Comparison of ENCODE assay signal across 16 cellular contexts in the genomic region with DNA sequence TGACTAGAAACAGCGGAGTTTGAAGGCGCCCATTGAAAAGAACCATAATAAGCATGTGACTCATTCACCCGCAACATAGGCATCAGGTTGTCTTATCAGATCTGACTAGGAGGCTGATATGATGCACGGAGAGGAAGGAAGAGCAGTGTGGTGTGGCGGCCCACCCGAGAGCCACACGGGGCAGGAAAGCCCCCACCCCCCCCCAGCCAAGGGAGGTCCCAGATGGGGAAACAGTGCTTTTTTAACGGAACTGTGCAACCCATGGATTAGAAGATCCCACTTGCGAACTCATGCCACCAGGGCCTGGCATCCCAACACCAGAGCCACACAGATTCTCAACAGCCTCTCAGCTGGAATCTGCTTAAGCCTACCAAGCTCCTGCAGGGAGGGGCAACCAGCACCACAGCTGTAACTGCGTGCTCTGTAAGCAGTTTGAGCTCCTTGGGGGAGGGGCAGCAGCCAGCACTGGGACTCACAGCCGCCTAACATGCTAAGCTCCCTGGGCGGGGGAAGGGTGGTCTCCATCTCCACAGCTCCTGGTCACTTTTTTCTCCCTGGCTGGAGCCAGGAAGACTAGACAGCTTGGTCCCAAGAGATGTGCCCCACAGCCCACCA.
DNase-seq lines count a peak whose midpoint lies in the region; ATAC-seq, FAIRE-seq and TF ChIP-seq lines count a peak whose summit lies in the region.
"Had no signal": no experiment of that assay in that cellular context is flagged by ENCODE, and none has a peak within 500 bp of the region (broad histone marks: within the 10 kb centered on the region; RNA-seq: fewer than 3 reads in every experiment).

No MANE protein-coding gene starts in this region.

- H3K27ac Mint-ChIP-seq in nephron progenitor cell, result no peak overlapping the region
- H3K27ac Mint-ChIP-seq: activated naive CD4-positive, alpha-beta T cell treated with anti-CD3 and anti-CD28 coated beads, Interleukin-2, amount 50 U/mL, for 72 hours; brain had no signal

- H4K20me1 ChIP-seq in H1 (replicated peaks in 1 of 2; ENCODE audit: control insufficient read depth in 1 of 2, insufficient read depth in 2 of 2, low read length in 2 of 2), result no peaks in the 10 kb centered on the region

- peaks cover 36% of the 10 kb centered on the region for H3K9me3 Mint-ChIP-seq in nephron progenitor cell

- H3K18ac ChIP-seq in H1 (ENCODE audit: extremely low read depth, low read length), result peak overlapping the region; percentile 32; the same call in 1 of the 2 replicates

- no peak overlapping the region for H2BK20ac ChIP-seq in H1 (ENCODE audit: low read length)

- TF ChIP-seq RAD21 in H1 (IDR thresholded peaks at IDR 0.05 in 1 of 2, conservative IDR thresholded peaks at IDR 0.05 in 1 of 2; ENCODE audit: low read depth in 2 of 2, low read length in 2 of 2), result peak; percentile 8 to 24; a peak in 3 of 4 replicates

- no peak overlapping the region for H3K9ac ChIP-seq in H1 (replicated peaks in 1 of 4; ENCODE audit: extremely low read depth in 1 of 4, low read depth in 3 of 4, low read length in 3 of 4)

- no peak overlapping the region for H3K23ac ChIP-seq in H1 (ENCODE audit: insufficient read length)

- POLR2A ChIA-PET in H1 (lab: Charles Lee; ENCODE audit: partially characterized antibody), result no interaction called here

- no peaks in the 10 kb centered on the region for H3K23me2 ChIP-seq in H1 (ENCODE audit: low read depth, low read length)

- no peak for TF ChIP-seq CTCF in H1 (IDR thresholded peaks at IDR 0.05; ENCODE audit: control extremely low read depth in 1 of 3, insufficient read depth in 1 of 3, low read depth in 1 of 3, low read length in 3 of 3)
- no peak for TF ChIP-seq CTCF in nephron progenitor cell (IDR thresholded peaks at IDR 0.05)

- H3K27me3 ChIP-seq in H1 (replicated peaks in 1 of 4; ENCODE audit: control insufficient read depth in 3 of 4, extremely low read depth in 1 of 4, insufficient read depth in 3 of 4, low read length in 3 of 4), result no peaks in the 10 kb centered on the region
- H3K27me3 ChIP-seq: thyroid gland had no signal

- H2BK5ac ChIP-seq in H1 (ENCODE audit: low read depth, low read length), result no peak overlapping the region

- no peaks in the 10 kb centered on the region for H3K9me3 ChIP-seq in H1 (ENCODE audit: insufficient read depth in 2 of 2, low read depth in 1 of 2, low read length in 1 of 2)
- H3K9me3 ChIP-seq: thyroid gland had no signal

- H3K4me3 Mint-ChIP-seq in nephron progenitor cell, result no peak overlapping the region
- H3K4me3 Mint-ChIP-seq: brain had no signal

- 75% methylated on average over 7 of the region's 12 CpGs; no CpG with 5 or more reads in 1 of the 2 experiments for WGBS in H1 (ENCODE audit: extremely low coverage in 1 of 2, insufficient coverage in 1 of 2, insufficient read length in 1 of 2, insufficient replicate concordance in 2 of 2, low coverage in 1 of 2, low lambda C conversion rate in 2 of 2, missing lambda C conversion rate in 1 of 2), 2 experiments

- H3K4me1 ChIP-seq in H1 (replicated peaks in 1 of 4; ENCODE audit: control insufficient read depth in 3 of 4, insufficient read depth in 4 of 4, low read length in 3 of 4), result peaks cover 1 to 8% (median 6%) of the 10 kb centered on the region in 4 experiments; a peak in 5 of 7 replicates
- H3K4me1 ChIP-seq: thyroid gland had no signal

- H3K14ac ChIP-seq in H1 (ENCODE audit: insufficient read length), result no peak overlapping the region

- H2BK15ac ChIP-seq in H1 (ENCODE audit: low read length), result no peak overlapping the region

- H3K79me1 ChIP-seq in H1 (ENCODE audit: low read depth, low read length), result no peaks in the 10 kb centered on the region

- peak overlapping the region; percentile 75; the same call in 1 of the 2 replicates for H2BK12ac ChIP-seq in H1 (ENCODE audit: low read depth, low read length)

- no peak for ATAC-seq in HG02610 (IDR thresholded peaks at IDR 0.05; ENCODE audit: unreplicated experiment)
- ATAC-seq: activated naive CD4-positive, alpha-beta T cell treated with anti-CD3 and anti-CD28 coated beads, Interleukin-2, amount 50 U/mL, for 72 hours had no signal

- H3K56ac ChIP-seq in H1 (replicated peaks; ENCODE audit: insufficient read length, low read depth, low read length), result no peak overlapping the region

- TF ChIP-seq POLR2A in H1 (IDR thresholded peaks at IDR 0.05; ENCODE audit: control extremely low read depth in 1 of 2, low read depth in 2 of 2, low read length in 2 of 2), result no peak

- H3K4me3 ChIP-seq in H1 (ENCODE audit: extremely low read depth in 1 of 4, insufficient read depth in 2 of 4, low read depth in 3 of 4, low read length in 4 of 4), result no peak overlapping the region; a peak in 1 of 8 replicates
- H3K4me3 ChIP-seq: thyroid gland had no signal

- no peak overlapping the region for H2BK120ac ChIP-seq in H1 (replicated peaks; ENCODE audit: low read depth, low read length)

- FAIRE-seq in H1 (lab: Jason Lieb, UNC), result no peak
- FAIRE-seq: small intestine had no signal

- peak overlapping the region; percentile 58; the same call in 1 of the 2 replicates for H2AFZ ChIP-seq in H1 (ENCODE audit: low read length)

- peak overlapping the region in 1 of 2 experiments; percentile 41; a peak in 2 of 4 replicates for H3K4me2 ChIP-seq in H1 (ENCODE audit: insufficient read depth in 1 of 2, low read depth in 2 of 2, low read length in 2 of 2)

- H3K4ac ChIP-seq in H1 (replicated peaks; ENCODE audit: insufficient read length, low read depth, low read length), result no peak overlapping the region

- CTCF ChIA-PET in H1 (lab: Charles Lee; ENCODE audit: partially characterized antibody), result no interaction called here

- H2AK5ac ChIP-seq in H1 (ENCODE audit: low read depth, low read length), result no peak overlapping the region

- no peak overlapping the region for H3K27ac ChIP-seq in H1 (ENCODE audit: low read depth, low read length)
- H3K27ac ChIP-seq: thyroid gland had no signal

- no peak; a peak in 1 of 3 replicates for TF ChIP-seq EP300 in H1 (IDR thresholded peaks at IDR 0.05; ENCODE audit: borderline replicate concordance in 1 of 2, low read depth in 2 of 2, low read length in 2 of 2)

- peaks cover 10% of the 10 kb centered on the region for H3K4me1 Mint-ChIP-seq in nephron progenitor cell
- H3K4me1 Mint-ChIP-seq: brain had no signal

- no peaks in the 10 kb centered on the region for H3K79me2 ChIP-seq in H1 (ENCODE audit: control insufficient read depth in 1 of 2, insufficient read depth in 2 of 2, low read length in 2 of 2)

- no peaks in the 10 kb centered on the region for H3K27me3 Mint-ChIP-seq in nephron progenitor cell (ENCODE audit: low read depth, poor library complexity)

- H4K5ac ChIP-seq in H1 (ENCODE audit: insufficient read length, low read depth, low read length), result no peak overlapping the region

- no peak overlapping the region for H4K91ac ChIP-seq in H1 (replicated peaks; ENCODE audit: insufficient read length, low read length)

- no peaks in the 10 kb centered on the region for H3K36me3 ChIP-seq in H1 (ENCODE audit: control insufficient read depth in 2 of 4, insufficient read depth in 4 of 4, low read length in 3 of 4)
- H3K36me3 ChIP-seq: thyroid gland had no signal

- H3K36me3 Mint-ChIP-seq in nephron progenitor cell (ENCODE audit: low read depth), result peaks cover 4% of the 10 kb centered on the region
- H3K36me3 Mint-ChIP-seq: activated naive CD4-positive, alpha-beta T cell treated with anti-CD3 and anti-CD28 coated beads, Interleukin-2, amount 50 U/mL, for 72 hours; brain had no signal

- peak overlapping the region; percentile 45; the same call in 1 of the 2 replicates for H4K8ac ChIP-seq in H1 (ENCODE audit: extremely low read depth, insufficient read depth, low read length)

- DNase-seq in H4 (ENCODE audit: low spot score) (peak; percentile 37), NCI-H82 treated with DMSO at 0.1 percent for 48 hours (lab: John Stamatoyannopoulos, UW; ENCODE audit: unreplicated experiment) (peak; percentile 66), H1 (ENCODE audit: low read depth in 1 of 2, low spot score in 2 of 2) (peak; percentile 19 to 52), nephron progenitor cell (peak; percentile 22), glomerular visceral epithelial cell (ENCODE audit: extremely low spot score) (no peak), DMS153 treated with DMSO at 0.1 percent for 48 hours (lab: John Stamatoyannopoulos, UW; ENCODE audit: unreplicated experiment) (no peak), germinal center (ENCODE audit: low spot score) (no peak)
- DNase-seq: DMS153, NCI-H146, posterior cingulate gyrus, SHP77 treated with DMSO at 0.1 percent for 48 hours, small intestine, thyroid gland had no signal

TF ChIP-seq in H1, 55 proteins besides CTCF, POLR2A, EP300 and RAD21 (continues in another document):
- TF ChIP-seq, protein P1, sequence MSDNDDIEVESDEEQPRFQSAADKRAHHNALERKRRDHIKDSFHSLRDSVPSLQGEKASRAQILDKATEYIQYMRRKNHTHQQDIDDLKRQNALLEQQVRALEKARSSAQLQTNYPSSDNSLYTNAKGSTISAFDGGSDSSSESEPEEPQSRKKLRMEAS (IDR thresholded peaks at IDR 0.05), result 0 out of 2 replicates have a peak, but pooled peaks have one; percentile 28
- TF ChIP-seq NRF1 (IDR thresholded peaks at IDR 0.05; ENCODE audit: low read depth, low read length) (no peak), TAF7 (optimal IDR thresholded peaks at IDR 0.05; ENCODE audit: borderline replicate concordance, low read depth, low read length) (no peak), CBX8 (IDR thresholded peaks at IDR 0.05; ENCODE audit: borderline replicate concordance, low read depth, low read length) (no peak), NANOG (IDR thresholded peaks at IDR 0.05; ENCODE audit: insufficient read depth, low read depth, low read length, poor library complexity, severe bottlenecking) (peak; percentile 49), CHD2 (IDR thresholded peaks at IDR 0.05; ENCODE audit: low read length) (peak; percentile 43; the same call in 1 of the 2 replicates), TAF1 (IDR thresholded peaks at IDR 0.05; ENCODE audit: low read depth, low read length) (no peak), SIX5 (IDR thresholded peaks at IDR 0.05; ENCODE audit: low read depth, low read length) (no peak)

Comparison
In these comparisons a context has a peak if more than half of its experiments do, and no peak if none do; other contexts are left out.
1. DNase-seq: peak in H4 (single experiment), NCI-H82 treated with DMSO at 0.1 percent for 48 hours (single experiment), H1 (2 of 2) and nephron progenitor cell (single experiment); none in glomerular visceral epithelial cell (single experiment), DMS153 treated with DMSO at 0.1 percent for 48 hours (single experiment) and germinal center (single experiment).